ENCODE assay signal across 9 cellular contexts in genomic region chr1:8047686-8048522, GRCh38. TPM values are rescaled to one million over a fixed set of nuclear protein-coding genes. Genes with fewer than 3 reads are reported as not detected.
DNase-seq lines count a peak whose midpoint lies in the region; ATAC-seq and TF ChIP-seq lines count a peak whose summit lies in the region.
"Had no signal": no experiment of that assay in that cellular context is flagged by ENCODE, and none has a peak within 500 bp of the region (broad histone marks: within the 10 kb centered on the region; RNA-seq: fewer than 3 reads in every experiment).

No MANE protein-coding gene starts in this region.

- H3K4me3 Mint-ChIP-seq in nephron = no peak overlapping the region
- no peak overlapping the region for H3K4me3 Mint-ChIP-seq in naive thymus-derived CD8-positive, alpha-beta T cell

- peak; percentile 90 for DNase-seq in AG09309 (ENCODE audit: low read depth)
- DNase-seq in NCI-H226 = peak; percentile 65
- peak; percentile 93 for DNase-seq in dedifferentiated amniotic fluid mesenchymal stem cell (ENCODE audit: extremely low spot score)
- DNase-seq in naive thymus-derived CD8-positive, alpha-beta T cell = no peak
- no peak for DNase-seq in mesenteric fat pad (ENCODE audit: low spot score)
- DNase-seq: activated CD4-positive, alpha-beta T cell treated with anti-CD3 and anti-CD28 coated beads, Interleukin-2, amount 50 U/mL, for 1 hour had no signal

- no peaks in the 10 kb centered on the region for H3K36me3 Mint-ChIP-seq in nephron (ENCODE audit: low read depth)
- H3K36me3 Mint-ChIP-seq in naive thymus-derived CD8-positive, alpha-beta T cell = no peaks in the 10 kb centered on the region

- H3K27ac Mint-ChIP-seq in nephron = peak overlapping the region; percentile 52 to 81 (median 71)
- no peak overlapping the region for H3K27ac Mint-ChIP-seq in naive thymus-derived CD8-positive, alpha-beta T cell

- H3K4me1 Mint-ChIP-seq in nephron = peaks cover 16% of the 10 kb centered on the region
- H3K4me1 Mint-ChIP-seq in naive thymus-derived CD8-positive, alpha-beta T cell = no peaks in the 10 kb centered on the region

- ATAC-seq in GM21619 (IDR thresholded peaks at IDR 0.05; ENCODE audit: unreplicated experiment) = no peak
- no peak for ATAC-seq in HG02938 (IDR thresholded peaks at IDR 0.05; ENCODE audit: unreplicated experiment)
- no peak for ATAC-seq in naive thymus-derived CD8-positive, alpha-beta T cell

- peaks cover 4% of the 10 kb centered on the region for H3K27me3 Mint-ChIP-seq in nephron (ENCODE audit: low read depth)
- H3K27me3 Mint-ChIP-seq in naive thymus-derived CD8-positive, alpha-beta T cell = peaks cover 0 to 7% (median 7%) of the 10 kb centered on the region in 5 donors

- TF ChIP-seq CTCF in AG09309 (IDR thresholded peaks at IDR 0.05; ENCODE audit: control insufficient read depth, insufficient read depth, low read depth, low read length, missing control alignments) = no peak
- TF ChIP-seq CTCF in nephron (IDR thresholded peaks at IDR 0.05; ENCODE audit: unreplicated experiment in 3 of 3) = no peak

- H3K9me3 Mint-ChIP-seq in nephron = peaks cover 5% of the 10 kb centered on the region
- H3K9me3 Mint-ChIP-seq in naive thymus-derived CD8-positive, alpha-beta T cell = peaks cover 0 to 2% (median 0%) of the 10 kb centered on the region in 9 donors

- POLR2A ChIA-PET in naive thymus-derived CD8-positive, alpha-beta T cell (lab: Charles Lee) = no interaction called here

- no peak overlapping the region for H3K4me3 ChIP-seq in AG09309 (ENCODE audit: control insufficient read depth, low read depth, low read length)

RNA-seq across cellular contexts. Expression of gene ERRFI1, which starts 21.8 kb away (rescaled TPM):
- 1 to 10 TPM; 1.0 to 2.1 TPM for total RNA-seq in naive thymus-derived CD8-positive, alpha-beta T cell
- under 1 TPM in 2 of 3 donors, not detected in 1; 0.28 to 0.42 TPM for polyA plus RNA-seq in naive thymus-derived CD8-positive, alpha-beta T cell
- 100 TPM for total RNA-seq in mesenteric fat pad

Comparison
In these comparisons a context has a peak if more than half of its experiments do, and no peak if none do; other contexts are left out.
1. DNase-seq: peak in AG09309 (single experiment), NCI-H226 (single experiment) and dedifferentiated amniotic fluid mesenchymal stem cell (single experiment); none in naive thymus-derived CD8-positive, alpha-beta T cell (0 of 10) and mesenteric fat pad (single experiment).
2. H3K27ac Mint-ChIP-seq: peak in nephron (3 of 3); none in naive thymus-derived CD8-positive, alpha-beta T cell (0 of 10).
3. RNA of gene ERRFI1, which starts 21.8 kb away (total RNA-seq): 100 TPM in mesenteric fat pad (single experiment); 1.0 to 2.1 TPM in naive thymus-derived CD8-positive, alpha-beta T cell; every median in the first group is over 10 times any median in the second.